ENCODE assay signal across 9 cellular contexts in the genomic region with DNA sequence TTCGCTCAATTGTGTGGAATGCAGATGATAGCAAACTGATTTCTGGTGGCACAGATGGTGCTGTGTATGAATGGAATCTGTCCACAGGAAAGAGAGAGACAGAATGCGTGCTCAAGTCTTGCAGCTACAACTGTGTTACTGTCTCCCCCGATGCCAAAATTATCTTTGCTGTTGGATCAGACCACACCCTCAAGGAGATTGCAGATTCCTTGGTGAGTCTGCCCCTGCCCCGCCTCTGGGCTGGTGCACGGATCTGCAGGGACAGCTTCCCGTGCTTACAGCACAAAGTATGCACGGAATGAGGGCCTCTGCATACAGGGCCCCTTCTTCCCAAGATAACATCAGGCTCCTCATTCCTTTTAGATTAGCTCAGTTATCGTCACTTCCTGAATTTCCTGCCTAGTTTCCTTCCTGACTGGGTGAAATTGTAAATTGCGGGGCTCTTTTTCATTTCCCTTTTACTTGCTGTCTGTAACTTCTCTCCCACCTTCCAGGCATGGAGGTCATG. TPM values are rescaled to one million over a fixed set of nuclear protein-coding genes. Genes with fewer than 3 reads are reported as not detected.
A peak's percentile ranks its signal among the peaks of the same experiment; 100 is the strongest.
DNase-seq lines count a peak whose midpoint lies in the region; ATAC-seq and TF ChIP-seq lines count a peak whose summit lies in the region.
"Had no signal": no experiment of that assay in that cellular context is flagged by ENCODE, and none has a peak within 500 bp of the region (broad histone marks: within the 10 kb centered on the region; RNA-seq: fewer than 3 reads in every experiment).

No MANE protein-coding gene starts in this region.

- ATAC-seq in GM18861 (IDR thresholded peaks at IDR 0.05; ENCODE audit: unreplicated experiment) (no peak), HG03378 (IDR thresholded peaks at IDR 0.05; ENCODE audit: unreplicated experiment) (no peak)

- TF ChIP-seq CTCF in fibroblast of mammary gland (conservative IDR thresholded peaks at IDR 0.05; ENCODE audit: control insufficient read depth, insufficient read depth, low read depth, low read length) = no peak

- DNase-seq in EL (peak; percentile 100), RPMI7951 (ENCODE audit: low read depth) (peak; percentile 98), fibroblast of mammary gland (ENCODE audit: low read depth) (peak; percentile 64), non-pigmented ciliary epithelial cell (ENCODE audit: low read depth) (peak; percentile 92), SK-N-DZ (ENCODE audit: low spot score) (no peak), NCI-H446 treated with DMSO at 0.1 percent for 48 hours (lab: John Stamatoyannopoulos, UW) (no peak)
- DNase-seq: T-helper 9 cell had no signal

- no peak overlapping the region for H3K4me3 ChIP-seq in fibroblast of mammary gland (ENCODE audit: control insufficient read depth, low read depth, low read length)

RNA-seq across cellular contexts. Expression of a gene that starts 34.6 kb away (rescaled TPM):
- 0.10 and 0.48 TPM in 2 replicates for total RNA-seq in RPMI7951 (2014; rRNA removed; shearing (Covaris generic))
- polyA plus RNA-seq in SK-N-DZ (2014; cell fraction: cytosol; rRNA removed) = 0.08 and 0.32 TPM in 2 replicates
- 0.61 TPM in 1 of 2 replicates, not detected in the other for polyA plus RNA-seq in SK-N-DZ (2014; cell fraction: nucleus; rRNA removed)

RNA-seq across cellular contexts. Expression of a gene that starts 34.7 kb away (rescaled TPM):
- total RNA-seq in RPMI7951 (2014; rRNA removed; shearing (Covaris generic)) = 175 and 197 TPM in 2 replicates
- 109 and 124 TPM in 2 replicates for polyA plus RNA-seq in SK-N-DZ (2014; cell fraction: cytosol; rRNA removed)
- 68.3 and 91.8 TPM in 2 replicates for polyA plus RNA-seq in SK-N-DZ (2014; cell fraction: nucleus; rRNA removed)

Comparison
In these comparisons a context has a peak if more than half of its experiments do, and no peak if none do; other contexts are left out.
1. DNase-seq: peak in EL (single experiment), RPMI7951 (single experiment), fibroblast of mammary gland (single experiment) and non-pigmented ciliary epithelial cell (single experiment); none in SK-N-DZ (single experiment) and NCI-H446 treated with DMSO at 0.1 percent for 48 hours (single experiment).